1 cellular context compared by ENCODE assay signal in the genomic region with DNA sequence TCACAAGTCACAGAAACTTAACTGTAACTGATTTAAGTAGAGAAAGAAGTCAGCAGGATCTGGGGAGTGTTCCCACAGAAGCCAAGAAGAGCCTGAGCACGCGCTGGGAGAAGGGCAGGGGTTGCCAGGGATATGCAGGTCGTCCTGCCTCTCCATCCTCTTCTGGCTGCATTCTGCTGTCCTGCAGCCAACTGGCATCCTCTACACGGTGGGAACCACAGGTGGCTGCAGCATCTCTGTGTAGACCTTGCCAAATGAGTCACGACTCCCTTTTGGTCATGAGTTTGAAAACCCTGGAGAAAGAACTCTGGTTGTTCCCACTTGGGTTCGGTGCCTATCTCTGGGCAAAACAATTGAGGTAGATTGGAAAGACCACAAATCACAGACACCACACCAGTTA.
TF ChIP-seq lines count a peak whose summit lies in the region.

No MANE protein-coding gene starts in this region.

TF ChIP-seq in HepG2, 621 proteins besides CTCF, POLR2A, EP300 and RAD21 (continued from another document):
- no peak for TF ChIP-seq MAZ (IDR thresholded peaks at IDR 0.05; ENCODE audit: borderline replicate concordance, low read depth, low read length)
- TF ChIP-seq MAZ (CRISPR knock-in tag; IDR thresholded peaks at IDR 0.05; ENCODE audit: low read depth): no peak
- TF ChIP-seq ZNF18 (CRISPR knock-in tag; IDR thresholded peaks at IDR 0.05; ENCODE audit: insufficient replicate concordance): no peak
